ENCODE assay signal across 19 cellular contexts in genomic region chr7:84200859-84201258, GRCh38. TPM values are rescaled to one million over a fixed set of nuclear protein-coding genes. Genes with fewer than 3 reads are reported as not detected.
DNase-seq lines count a peak whose midpoint lies in the region; ATAC-seq and TF ChIP-seq lines count a peak whose summit lies in the region.
"Had no signal": no experiment of that assay in that cellular context is flagged by ENCODE, and none has a peak within 500 bp of the region (broad histone marks: within the 10 kb centered on the region; RNA-seq: fewer than 3 reads in every experiment).

No MANE protein-coding gene starts in this region.

- intact Hi-C loops in posterior cingulate gyrus (cut with DNase I): no loop called here

- H3K27ac ChIP-seq in iPS-18a (ENCODE audit: low read length): peak overlapping the region; percentile 3
- H3K27ac ChIP-seq: neutrophil, SJSA1, tibial artery had no signal

- H3K4me3 ChIP-seq in iPS-18a (ENCODE audit: low read length): peak overlapping the region; percentile 4
- H3K4me3 ChIP-seq: sigmoid colon, SJSA1, tibial artery had no signal

- peak overlapping the region; percentile 11 for H3K9ac ChIP-seq in iPS-18a (ENCODE audit: low read length)

- ATAC-seq in WTC11 (peak; percentile 27; the same call in 1 of the 2 replicates), GM19023 (IDR thresholded peaks at IDR 0.05; ENCODE audit: unreplicated experiment) (no peak)
- no peak for ATAC-seq in activated CD4-positive, CD25-positive, alpha-beta regulatory T cell treated with anti-CD3 and anti-CD28 coated beads, Interleukin-2, amount 50 U/mL, for 24 hours
- ATAC-seq: CD8-positive, alpha-beta T cell had no signal

- POLR2A ChIA-PET in WTC11 (lab: Charles Lee): no interaction called here

- H3K27ac Mint-ChIP-seq in HFFc6: peak overlapping the region; percentile 28
- H3K27ac Mint-ChIP-seq in WTC11: peak overlapping the region; percentile 93
- H3K27ac Mint-ChIP-seq: activated naive CD4-positive, alpha-beta T cell treated with anti-CD3 and anti-CD28 coated beads, Interleukin-2, amount 50 U/mL, for 24 hours; CD8-positive, alpha-beta T cell had no signal

- TF ChIP-seq CTCF in HFFc6 (IDR thresholded peaks at IDR 0.05): no peak
- TF ChIP-seq CTCF in WTC11 (IDR thresholded peaks at IDR 0.05): no peak

- CTCF ChIA-PET in WTC11 (lab: Charles Lee): no interaction called here

- peak overlapping the region; percentile 3 for H3K4me3 Mint-ChIP-seq in HFFc6
- 0 out of 2 replicates have a peak overlapping the region, but pooled peaks have one; percentile 6 for H3K4me3 Mint-ChIP-seq in WTC11
- H3K4me3 Mint-ChIP-seq: activated naive CD4-positive, alpha-beta T cell treated with anti-CD3 and anti-CD28 coated beads, Interleukin-2, amount 50 U/mL, for 24 hours; CD8-positive, alpha-beta T cell had no signal

- H3K36me3 ChIP-seq in iPS-18a (ENCODE audit: control insufficient read depth, low read depth, low read length): no peaks in the 10 kb centered on the region
- H3K36me3 ChIP-seq: neutrophil, sigmoid colon, SJSA1, tibial artery had no signal

- H3K27me3 Mint-ChIP-seq in HFFc6 (ENCODE audit: insufficient read depth) (no peaks in the 10 kb centered on the region), WTC11 (ENCODE audit: low read depth) (no peaks in the 10 kb centered on the region)
- H3K27me3 Mint-ChIP-seq: activated naive CD4-positive, alpha-beta T cell treated with anti-CD3 and anti-CD28 coated beads, Interleukin-2, amount 50 U/mL, for 24 hours had no signal

- H3K4me1 ChIP-seq in iPS-18a (ENCODE audit: control insufficient read depth, low read depth, low read length): peaks cover 71% of the 10 kb centered on the region
- H3K4me1 ChIP-seq: tibial artery had no signal

- H3K36me3 Mint-ChIP-seq in HFFc6 (ENCODE audit: low read depth): no peaks in the 10 kb centered on the region
- no peaks in the 10 kb centered on the region for H3K36me3 Mint-ChIP-seq in WTC11
- H3K36me3 Mint-ChIP-seq: activated naive CD4-positive, alpha-beta T cell treated with anti-CD3 and anti-CD28 coated beads, Interleukin-2, amount 50 U/mL, for 24 hours; CD8-positive, alpha-beta T cell had no signal

- H3K9me3 ChIP-seq in iPS-18a (ENCODE audit: control insufficient read depth, low read depth, low read length): no peaks in the 10 kb centered on the region
- H3K9me3 ChIP-seq: neutrophil, sigmoid colon, SJSA1, tibial artery had no signal

- no peaks in the 10 kb centered on the region for H3K27me3 ChIP-seq in iPS-18a (ENCODE audit: control insufficient read depth, insufficient read depth, low read length)
- H3K27me3 ChIP-seq: sigmoid colon, SJSA1, tibial artery had no signal

- H3K9me3 Mint-ChIP-seq in HFFc6 (no peaks in the 10 kb centered on the region), WTC11 (no peaks in the 10 kb centered on the region)
- H3K9me3 Mint-ChIP-seq: activated naive CD4-positive, alpha-beta T cell treated with anti-CD3 and anti-CD28 coated beads, Interleukin-2, amount 50 U/mL, for 24 hours; CD8-positive, alpha-beta T cell had no signal

- DNase-seq in DMS 273 (lab: John Stamatoyannopoulos, UW; ENCODE audit: unreplicated experiment) (peak; percentile 57), HFFc6 (peak; percentile 39), WTC11 (ENCODE audit: low spot score) (no peak), NCI-H446 (lab: John Stamatoyannopoulos, UW) (no peak), posterior cingulate gyrus (no peak)
- DNase-seq: ACHN; CD8-positive, alpha-beta T cell; central memory CD4-positive, alpha-beta T cell; GF-D8; KG1; NCI-H345; sigmoid colon; tibial artery had no signal

- peaks cover 60% of the 10 kb centered on the region for H3K4me1 Mint-ChIP-seq in HFFc6 (ENCODE audit: low read depth)
- H3K4me1 Mint-ChIP-seq in WTC11: peaks cover 74% of the 10 kb centered on the region

TF ChIP-seq in WTC11, 78 proteins besides CTCF, POLR2A, EP300 and RAD21:
- no peak for TF ChIP-seq SMAD4 (CRISPR knock-in tag; IDR thresholded peaks at IDR 0.05)
- no peak for TF ChIP-seq ZNF121 (CRISPR knock-in tag; IDR thresholded peaks at IDR 0.05)
- TF ChIP-seq NR1H2 (CRISPR knock-in tag; IDR thresholded peaks at IDR 0.05): no peak
- no peak for TF ChIP-seq E2F4 (CRISPR knock-in tag; IDR thresholded peaks at IDR 0.05; ENCODE audit: borderline replicate concordance, low read depth)
- no peak for TF ChIP-seq GRHL2 (CRISPR knock-in tag; IDR thresholded peaks at IDR 0.05; ENCODE audit: insufficient replicate concordance, severe bottlenecking)
- TF ChIP-seq ZNF317 (CRISPR knock-in tag; IDR thresholded peaks at IDR 0.05; ENCODE audit: borderline replicate concordance, low read depth): no peak
- TF ChIP-seq CBFB (CRISPR knock-in tag; IDR thresholded peaks at IDR 0.05; ENCODE audit: low read depth): no peak
- TF ChIP-seq ATF2 (CRISPR knock-in tag; IDR thresholded peaks at IDR 0.05; ENCODE audit: borderline replicate concordance, low read depth): no peak
- TF ChIP-seq ZNF396 (CRISPR knock-in tag; IDR thresholded peaks at IDR 0.05; ENCODE audit: borderline replicate concordance): no peak
- no peak for TF ChIP-seq CREM (CRISPR knock-in tag; IDR thresholded peaks at IDR 0.05)
- no peak for TF ChIP-seq AR (CRISPR knock-in tag; IDR thresholded peaks at IDR 0.05)
- TF ChIP-seq IRF1 (CRISPR knock-in tag; IDR thresholded peaks at IDR 0.05): no peak
- no peak for TF ChIP-seq MXD4 (CRISPR knock-in tag; IDR thresholded peaks at IDR 0.05; ENCODE audit: borderline replicate concordance)
- TF ChIP-seq TP53 (CRISPR knock-in tag; IDR thresholded peaks at IDR 0.05): no peak
- no peak for TF ChIP-seq ZNF512 (CRISPR knock-in tag; IDR thresholded peaks at IDR 0.05; ENCODE audit: borderline replicate concordance)
TF ChIP-seq in WTC11: peak in this region for 0.

RNA-seq across cellular contexts. Expression of gene SEMA3A, which starts 6.3 kb away (rescaled TPM):
- 10 to 100 TPM; 56.9 to 86.2 (median 74.4) TPM for total RNA-seq in HFFc6 (2021; fragmentation: NEBNext Ultra II Directional; extraction: Animal tissue kit (Norgen Biotek cat#: 25700))
- 29.2 to 33.3 TPM (median 32.2 TPM) in 3 replicates for total RNA-seq in WTC11 (2021)

Comparison
In these comparisons a context has a peak if more than half of its experiments do, and no peak if none do; other contexts are left out.
1. DNase-seq: peak in DMS 273 (single experiment) and HFFc6 (single experiment); none in WTC11 (single experiment), NCI-H446 (0 of 2) and posterior cingulate gyrus (0 of 10).